Comparison of ENCODE assay signal across 13 cellular contexts in genomic region chr10:77602231-77602912, GRCh38. TPM values are rescaled to one million over a fixed set of nuclear protein-coding genes. Genes with fewer than 3 reads are reported as not detected.
DNase-seq lines count a peak whose midpoint lies in the region; ATAC-seq and TF ChIP-seq lines count a peak whose summit lies in the region.
"Had no signal": no experiment of that assay in that cellular context is flagged by ENCODE, and none has a peak within 500 bp of the region (broad histone marks: within the 10 kb centered on the region; RNA-seq: fewer than 3 reads in every experiment).

No MANE protein-coding gene starts in this region.

- peak overlapping the region; percentile 72 for H3K4me3 Mint-ChIP-seq in CD8-positive, alpha-beta T cell
- H3K4me3 Mint-ChIP-seq: activated T-helper 17 cell treated with anti-CD3 and anti-CD28 coated beads, Interleukin-2, amount 50 U/mL, for 72 hours; neural crest cell had no signal

- H3K4me1 Mint-ChIP-seq in CD8-positive, alpha-beta T cell (ENCODE audit: low read depth) = peaks cover 18% of the 10 kb centered on the region
- H3K4me1 Mint-ChIP-seq: activated T-helper 17 cell treated with anti-CD3 and anti-CD28 coated beads, Interleukin-2, amount 50 U/mL, for 72 hours had no signal

- no peaks in the 10 kb centered on the region for H3K36me3 ChIP-seq in CD8-positive, alpha-beta T cell (ENCODE audit: insufficient read depth, low read length)
- no peaks in the 10 kb centered on the region for H3K36me3 ChIP-seq in esophagus muscularis mucosa

- peaks cover 12% of the 10 kb centered on the region for H3K4me1 ChIP-seq in CD8-positive, alpha-beta T cell (ENCODE audit: insufficient read depth, low read length)
- H3K4me1 ChIP-seq in esophagus muscularis mucosa = peaks cover 6 to 90% (median 80%) of the 10 kb centered on the region in 4 donors

- H3K9me3 ChIP-seq in CD8-positive, alpha-beta T cell (ENCODE audit: low read length) = no peaks in the 10 kb centered on the region
- no peaks in the 10 kb centered on the region for H3K9me3 ChIP-seq in esophagus muscularis mucosa

- H3K27me3 ChIP-seq in CD8-positive, alpha-beta T cell (ENCODE audit: insufficient read depth, low read length) = no peaks in the 10 kb centered on the region
- no peaks in the 10 kb centered on the region for H3K27me3 ChIP-seq in esophagus muscularis mucosa

- no peaks in the 10 kb centered on the region for H3K27me3 Mint-ChIP-seq in CD8-positive, alpha-beta T cell (ENCODE audit: low read depth)

- TF ChIP-seq CTCF in CD8-positive, alpha-beta T cell (IDR thresholded peaks at IDR 0.05) = no peak
- TF ChIP-seq CTCF in esophagus muscularis mucosa (IDR thresholded peaks at IDR 0.05) (no peak), retinal pigment epithelial cell (conservative IDR thresholded peaks at IDR 0.05; ENCODE audit: low read depth, low read length) (peak; percentile 15)

- H3K36me3 Mint-ChIP-seq in CD8-positive, alpha-beta T cell = no peaks in the 10 kb centered on the region

- no peaks in the 10 kb centered on the region for H3K9me3 Mint-ChIP-seq in CD8-positive, alpha-beta T cell
- H3K9me3 Mint-ChIP-seq: activated T-helper 17 cell treated with anti-CD3 and anti-CD28 coated beads, Interleukin-2, amount 50 U/mL, for 72 hours; neural crest cell had no signal

- no peak overlapping the region for H3K27ac ChIP-seq in CD8-positive, alpha-beta T cell (ENCODE audit: low read depth, low read length)
- H3K27ac ChIP-seq in esophagus muscularis mucosa (replicated peaks in 1 of 4) = peak overlapping the region; percentile 44 to 59 (median 49)

- 60% methylated on average over 8 of the region's 8 CpGs for WGBS in esophagus muscularis mucosa

- DNase-seq in CD8-positive, alpha-beta T cell = no peak
- DNase-seq in NAMALWA (ENCODE audit: low spot score) = peak; percentile 2
- no peak for DNase-seq in esophagus muscularis mucosa (ENCODE audit: extremely low spot score)
- no peak for DNase-seq in retinal pigment epithelial cell (ENCODE audit: low read depth)
- no peak for DNase-seq in NCI-H2081 treated with DMSO at 0.1 percent for 48 hours (lab: John Stamatoyannopoulos, UW)
- no peak for DNase-seq in NCI-H1417 (lab: John Stamatoyannopoulos, UW)
- DNase-seq: activated CD4-positive, CD25-positive, alpha-beta regulatory T cell treated with anti-CD3 and anti-CD28 coated beads, Interleukin-2, amount 50 U/mL, for 72 hours; NCI-H1105 treated with DMSO at 0.1 percent for 48 hours had no signal

- intact Hi-C loops in CD8-positive, alpha-beta T cell (cut with DNase I, micrococcal nuclease) = no loop called here
- intact Hi-C loops in esophagus muscularis mucosa (cut with DNase I) = no loop called here

- peak overlapping the region; percentile 75 for H3K27ac Mint-ChIP-seq in CD8-positive, alpha-beta T cell
- H3K27ac Mint-ChIP-seq: activated T-helper 17 cell treated with anti-CD3 and anti-CD28 coated beads, Interleukin-2, amount 50 U/mL, for 72 hours had no signal

- no peak for TF ChIP-seq POLR2A in esophagus muscularis mucosa (IDR thresholded peaks at IDR 0.05; ENCODE audit: low read depth)

- POLR2A ChIA-PET in CD8-positive, alpha-beta T cell (lab: Charles Lee) = no interaction called here

- CTCF ChIA-PET in CD8-positive, alpha-beta T cell (lab: Charles Lee) = interaction anchor here (1.0 to 1.1 kb wide), 3 partner anchors 39 to 436 kb away, joined by 4 read pairs; no protein-coding TSS in a partner anchor

- ATAC-seq in CD8-positive, alpha-beta T cell = no peak
- ATAC-seq in HG03521 (IDR thresholded peaks at IDR 0.05; ENCODE audit: unreplicated experiment) (no peak), HG03175 (IDR thresholded peaks at IDR 0.05; ENCODE audit: unreplicated experiment) (no peak)
- ATAC-seq: activated T-helper 17 cell treated with anti-CD3 and anti-CD28 coated beads, Interleukin-2, amount 50 U/mL, for 72 hours had no signal

- H3K4me3 ChIP-seq in CD8-positive, alpha-beta T cell (ENCODE audit: low read depth, low read length) = no peak overlapping the region
- no peak overlapping the region for H3K4me3 ChIP-seq in esophagus muscularis mucosa
- H3K4me3 ChIP-seq in retinal pigment epithelial cell (ENCODE audit: low read length) = no peak overlapping the region

- no peak for TF ChIP-seq EP300 in esophagus muscularis mucosa (IDR thresholded peaks at IDR 0.05)

RNA-seq across cellular contexts. Expression of gene KCNMA1, which starts 35.2 kb away (rescaled TPM):
- not detected for total RNA-seq in CD8-positive, alpha-beta T cell
- 100 to 1,000 TPM; 146 to 300 (median 265) TPM for total RNA-seq in esophagus muscularis mucosa
- total RNA-seq: SK-MEL-5 had no signal

Comparison
In these comparisons a context has a peak if more than half of its experiments do, and no peak if none do; other contexts are left out.
1. RNA of gene KCNMA1, which starts 35.2 kb away (total RNA-seq): 146 to 300 TPM in esophagus muscularis mucosa; not detected in CD8-positive, alpha-beta T cell; every median in the first group is over 100 times any median in the second.